Comparison of ENCODE assay signal across 20 cellular contexts in genomic region chr19:39808688-39809087, GRCh38. TPM values are rescaled to one million over a fixed set of nuclear protein-coding genes. Genes with fewer than 3 reads are reported as not detected.
"Had no signal": no experiment of that assay in that cellular context is flagged by ENCODE, and none has a peak within 500 bp of the region (broad histone marks: within the 10 kb centered on the region; RNA-seq: fewer than 3 reads in every experiment).

No MANE protein-coding gene starts in this region.

RNA-seq across cellular contexts. Expression of gene LEUTX, which starts 30.0 kb away (rescaled TPM):
- total RNA-seq: natural killer cell treated with Interleukin-12 subunit alpha and Interleukin-12 subunit beta and Interleukin-15 and Interleukin-18, amount 100 ng/mL, for 72 hours; neural crest cell; omental fat pad; osteocyte; pancreas; posterior vena cava; prostate gland; pulmonary artery endothelial cell; right atrium auricular region; sciatic nerve; stomach; subcutaneous adipose tissue; temporal lobe; thoracic aorta; thyroid gland; tibial nerve; upper lobe of left lung; ureter; vagina had no signal
- polyA plus RNA-seq: pancreas, small intestine, stomach had no signal
